ENCODE assay signal across 9 cellular contexts in the genomic region with DNA sequence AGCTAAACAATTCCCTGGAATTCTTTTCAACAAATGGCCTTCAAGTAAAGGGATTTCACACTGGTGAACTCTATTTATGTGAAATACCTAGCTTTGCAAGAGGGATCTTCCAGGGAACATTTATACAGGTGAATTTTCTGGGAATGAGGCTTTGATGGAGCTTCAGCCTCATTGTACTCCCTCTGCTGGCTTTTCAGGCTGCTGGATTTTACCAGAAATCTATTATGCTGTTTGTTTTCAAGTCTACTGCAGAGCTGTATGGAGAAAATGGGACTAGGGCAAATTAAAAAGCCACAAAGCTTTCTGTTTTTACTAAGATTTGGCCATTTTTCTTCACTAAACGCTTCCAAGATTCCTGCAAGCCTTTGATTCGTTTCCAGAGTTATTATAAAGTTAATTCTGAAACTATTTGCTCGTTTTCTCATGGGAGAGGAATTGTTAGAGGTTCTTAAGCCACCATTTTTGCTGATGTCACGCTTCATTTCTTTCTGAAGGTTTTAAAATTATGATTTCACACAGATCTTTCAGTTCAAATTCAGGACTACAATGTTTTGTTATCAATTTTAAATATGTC. TPM values are rescaled to one million over a fixed set of nuclear protein-coding genes. Genes with fewer than 3 reads are reported as not detected.
DNase-seq lines count a peak whose midpoint lies in the region; ATAC-seq and TF ChIP-seq lines count a peak whose summit lies in the region.
"Had no signal": no experiment of that assay in that cellular context is flagged by ENCODE, and none has a peak within 500 bp of the region (broad histone marks: within the 10 kb centered on the region; RNA-seq: fewer than 3 reads in every experiment).

No MANE protein-coding gene starts in this region.

- H4K20me1 ChIP-seq in smooth muscle cell (ENCODE audit: low read depth) (peaks cover 62% of the 10 kb centered on the region), PC-9 (ENCODE audit: insufficient read depth) (no peaks in the 10 kb centered on the region)

- no peaks in the 10 kb centered on the region for H3F3A ChIP-seq in smooth muscle cell (ENCODE audit: low read depth)
- no peaks in the 10 kb centered on the region for H3F3A ChIP-seq in PC-9 (ENCODE audit: insufficient read depth, low read depth)

- CTCF ChIA-PET in PC-9 (lab: Charles Lee): no interaction called here

- peaks cover 5 to 26% of the 10 kb centered on the region in 2 donors for H3K36me3 Mint-ChIP-seq in activated T-cell treated with anti-CD3 and anti-CD28 coated beads, Interleukin-2, amount 50 U/mL, for 72 hours (ENCODE audit: insufficient read depth in 2 of 2)

- H3K9me3 Mint-ChIP-seq in activated T-cell treated with anti-CD3 and anti-CD28 coated beads, Interleukin-2, amount 50 U/mL, for 72 hours: peaks cover 0 to 8% of the 10 kb centered on the region in 2 donors

- TF ChIP-seq CTCF in fibroblast of pulmonary artery (IDR thresholded peaks at IDR 0.05; ENCODE audit: low read length, missing control alignments) (peak; percentile 18), smooth muscle cell (IDR thresholded peaks at IDR 0.05; ENCODE audit: borderline replicate concordance, insufficient read depth, poor library complexity, severe bottlenecking) (no peak), PC-9 (conservative IDR thresholded peaks at IDR 0.05) (no peak)

- POLR2A ChIA-PET in PC-9 (lab: Charles Lee; ENCODE audit: unreplicated experiment): interaction anchor here (0.6 kb wide), 1 partner anchor 221 kb away, joined by 11 read pairs; no protein-coding TSS in a partner anchor

- no peak overlapping the region for H2AFZ ChIP-seq in smooth muscle cell (ENCODE audit: low read depth)
- H2AFZ ChIP-seq in PC-9: no peak overlapping the region

- H3K9me2 ChIP-seq in PC-9 (ENCODE audit: insufficient read depth): no peaks in the 10 kb centered on the region

- 53% methylated on average over 4 of the region's 4 CpGs for WGBS in smooth muscle cell (ENCODE audit: low lambda C conversion rate)

- H3K4me1 Mint-ChIP-seq in activated T-cell treated with anti-CD3 and anti-CD28 coated beads, Interleukin-2, amount 50 U/mL, for 72 hours (ENCODE audit: low read depth): peaks cover 67% of the 10 kb centered on the region

- peak overlapping the region; percentile 54 to 84 for H3K4me3 Mint-ChIP-seq in activated T-cell treated with anti-CD3 and anti-CD28 coated beads, Interleukin-2, amount 50 U/mL, for 72 hours

- H3K4me1 ChIP-seq in SJSA1 (replicated peaks) (peaks cover 16% of the 10 kb centered on the region), smooth muscle cell (ENCODE audit: low read depth) (peaks cover 9% of the 10 kb centered on the region), PC-9 (replicated peaks; ENCODE audit: insufficient read depth) (no peaks in the 10 kb centered on the region)

- ATAC-seq in activated T-cell treated with anti-CD3 and anti-CD28 coated beads, Interleukin-2, amount 50 U/mL, for 72 hours (replicated peaks in 1 of 2): no peak
- ATAC-seq in GM21576 (IDR thresholded peaks at IDR 0.05; ENCODE audit: unreplicated experiment): no peak

- peak overlapping the region; percentile 26 for H3K4me2 ChIP-seq in smooth muscle cell
- no peak overlapping the region for H3K4me2 ChIP-seq in PC-9

- no peak overlapping the region for H3K27ac Mint-ChIP-seq in activated T-cell treated with anti-CD3 and anti-CD28 coated beads, Interleukin-2, amount 50 U/mL, for 72 hours

- BruUV-seq in PC-9 (replicated peaks; lab: Mats Ljungman, UMichigan): no TSS peak

- H3K27me3 Mint-ChIP-seq in activated T-cell treated with anti-CD3 and anti-CD28 coated beads, Interleukin-2, amount 50 U/mL, for 72 hours (ENCODE audit: low read depth): no peaks in the 10 kb centered on the region

- no peak overlapping the region for H3K4me3 ChIP-seq in SJSA1
- no peak overlapping the region for H3K4me3 ChIP-seq in fibroblast of pulmonary artery (replicated peaks; ENCODE audit: low read depth, low read length)
- no peak overlapping the region for H3K4me3 ChIP-seq in smooth muscle cell
- H3K4me3 ChIP-seq in PC-9: no peak overlapping the region

- no peak overlapping the region for H3K9ac ChIP-seq in smooth muscle cell (ENCODE audit: low read depth)

- intact Hi-C loops in PC-9 (cut with micrococcal nuclease; ENCODE audit: unreplicated experiment): no loop called here

- H3K27ac ChIP-seq in SJSA1 (peak overlapping the region; percentile 79; the same call in 1 of the 2 replicates), smooth muscle cell (ENCODE audit: low read depth) (peak overlapping the region; percentile 75), PC-9 (no peak overlapping the region)

- H3K36me3 ChIP-seq in SJSA1 (no peaks in the 10 kb centered on the region), smooth muscle cell (ENCODE audit: low read depth) (no peaks in the 10 kb centered on the region), PC-9 (ENCODE audit: low read depth) (no peaks in the 10 kb centered on the region)

- H3K27me3 ChIP-seq in SJSA1 (replicated peaks): no peaks in the 10 kb centered on the region
- no peaks in the 10 kb centered on the region for H3K27me3 ChIP-seq in smooth muscle cell (ENCODE audit: low read depth)
- no peaks in the 10 kb centered on the region for H3K27me3 ChIP-seq in PC-9 (ENCODE audit: insufficient read depth, low read depth)

- H3K9me3 ChIP-seq in SJSA1 (replicated peaks) (peaks cover 4% of the 10 kb centered on the region), smooth muscle cell (replicated peaks; ENCODE audit: low read depth) (no peaks in the 10 kb centered on the region), PC-9 (ENCODE audit: insufficient read depth, low read depth) (no peaks in the 10 kb centered on the region)

- no peak for DNase-seq in activated T-cell treated with anti-CD3 and anti-CD28 coated beads, Interleukin-2, amount 50 U/mL, for 72 hours
- DNase-seq in activated T-cell treated with anti-CD3 and anti-CD28 coated beads for 4 hours (no peak), SJSA1 (ENCODE audit: low read depth in 1 of 2, low spot score in 2 of 2) (no peak), fibroblast of pulmonary artery (ENCODE audit: low read depth) (no peak), smooth muscle cell (lab: John Stamatoyannopoulos, UW; ENCODE audit: unreplicated experiment) (no peak), PC-9 (no peak), NCI-H146 (lab: John Stamatoyannopoulos, UW) (no peak)
- DNase-seq: NCI-H187 had no signal

- peaks cover 95% of the 10 kb centered on the region for H3K79me2 ChIP-seq in smooth muscle cell (ENCODE audit: low read depth)
- H3K79me2 ChIP-seq in PC-9 (ENCODE audit: low read depth): peaks cover 75% of the 10 kb centered on the region

RNA-seq across cellular contexts. Expression of gene KDM6A, which starts 31.6 kb away (rescaled TPM):
- total RNA-seq in activated T-cell treated with anti-CD3 and anti-CD28 coated beads, Interleukin-2, amount 50 U/mL, for 72 hours: 10 to 100 TPM; 36.4 to 51.0 TPM
- 11.9 and 20.8 TPM in 2 replicates for total RNA-seq in SJSA1 (2014; rRNA removed; shearing (Covaris generic))
- total RNA-seq in smooth muscle cell: 28.1 and 38.7 TPM in 2 replicates
- polyA plus RNA-seq in smooth muscle cell: 9.6 and 11.8 TPM in 2 replicates
- 12.2 and 20.5 TPM in 2 replicates for total RNA-seq in PC-9 (2021)
